Comparison of ENCODE assay signal across 10 cellular contexts in genomic region chr1:10765734-10766478, GRCh38. TPM values are rescaled to one million over a fixed set of nuclear protein-coding genes. Genes with fewer than 3 reads are reported as not detected.
A peak's percentile ranks its signal among the peaks of the same experiment; 100 is the strongest.
DNase-seq lines count a peak whose midpoint lies in the region; ATAC-seq and TF ChIP-seq lines count a peak whose summit lies in the region.
"Had no signal": no experiment of that assay in that cellular context is flagged by ENCODE, and none has a peak within 500 bp of the region (broad histone marks: within the 10 kb centered on the region; RNA-seq: fewer than 3 reads in every experiment).

No MANE protein-coding gene starts in this region.

- H3K27ac ChIP-seq in colonic mucosa: peak overlapping the region; percentile 62
- H3K27ac ChIP-seq: SJSA1 had no signal

- H3K9ac ChIP-seq in colonic mucosa (ENCODE audit: low read depth in 2 of 2, low read length in 2 of 2) (peak overlapping the region; percentile 35 to 79), mucosa of stomach (ENCODE audit: low read length) (peak overlapping the region; percentile 47)

- H3K4me1 ChIP-seq in colonic mucosa (peaks cover 12% of the 10 kb centered on the region), mucosa of stomach (ENCODE audit: control insufficient read depth, insufficient read depth, low read length) (peaks cover 65% of the 10 kb centered on the region)
- H3K4me1 ChIP-seq: SJSA1 had no signal

- H3K27me3 ChIP-seq in colonic mucosa: no peaks in the 10 kb centered on the region
- H3K27me3 ChIP-seq in mucosa of stomach (ENCODE audit: control insufficient read depth, insufficient read depth, low read length): no peaks in the 10 kb centered on the region

- no peak for ATAC-seq in GM19467 (IDR thresholded peaks at IDR 0.05; ENCODE audit: unreplicated experiment)
- ATAC-seq in GM18907 (IDR thresholded peaks at IDR 0.05; ENCODE audit: unreplicated experiment): no peak

- H3K36me3 ChIP-seq in colonic mucosa (no peaks in the 10 kb centered on the region), mucosa of stomach (ENCODE audit: control insufficient read depth, insufficient read depth, low read length) (no peaks in the 10 kb centered on the region)
- H3K36me3 ChIP-seq: SJSA1 had no signal

- H3K4me3 ChIP-seq in colonic mucosa (no peak overlapping the region), mucosa of stomach (ENCODE audit: low read length) (peak overlapping the region; percentile 18)
- H3K4me3 ChIP-seq: SJSA1 had no signal

- DNase-seq in DMS153 (lab: John Stamatoyannopoulos, UW): peak; percentile 92
- peak; percentile 57 for DNase-seq in NCI-H2107 treated with DMSO at 0.1 percent for 48 hours (lab: John Stamatoyannopoulos, UW; ENCODE audit: unreplicated experiment)
- peak; percentile 82 for DNase-seq in colonic mucosa
- DNase-seq in SIG-M5 (lab: John Stamatoyannopoulos, UW): no peak
- no peak for DNase-seq in retina
- DNase-seq: GOT3 had no signal

- no peak for TF ChIP-seq CTCF in colonic mucosa (IDR thresholded peaks at IDR 0.05)

- intact Hi-C loops in colonic mucosa (cut with DNase I): no loop called here

- H3K9me3 ChIP-seq in colonic mucosa (no peaks in the 10 kb centered on the region), mucosa of stomach (ENCODE audit: control insufficient read depth, low read length) (no peaks in the 10 kb centered on the region)
- H3K9me3 ChIP-seq: SJSA1 had no signal

RNA-seq across cellular contexts. Expression of gene CASZ1, which starts 30.5 kb away (rescaled TPM):
- 10 to 100 TPM; 45.0 to 56.0 TPM for total RNA-seq in colonic mucosa

Comparison
In these comparisons a context has a peak if more than half of its experiments do, and no peak if none do; other contexts are left out.
1. DNase-seq: peak in DMS153 (single experiment), NCI-H2107 treated with DMSO at 0.1 percent for 48 hours (single experiment) and colonic mucosa (single experiment); none in SIG-M5 (single experiment) and retina (single experiment).